ENCODE assay signal across 8 cellular contexts in the genomic region with DNA sequence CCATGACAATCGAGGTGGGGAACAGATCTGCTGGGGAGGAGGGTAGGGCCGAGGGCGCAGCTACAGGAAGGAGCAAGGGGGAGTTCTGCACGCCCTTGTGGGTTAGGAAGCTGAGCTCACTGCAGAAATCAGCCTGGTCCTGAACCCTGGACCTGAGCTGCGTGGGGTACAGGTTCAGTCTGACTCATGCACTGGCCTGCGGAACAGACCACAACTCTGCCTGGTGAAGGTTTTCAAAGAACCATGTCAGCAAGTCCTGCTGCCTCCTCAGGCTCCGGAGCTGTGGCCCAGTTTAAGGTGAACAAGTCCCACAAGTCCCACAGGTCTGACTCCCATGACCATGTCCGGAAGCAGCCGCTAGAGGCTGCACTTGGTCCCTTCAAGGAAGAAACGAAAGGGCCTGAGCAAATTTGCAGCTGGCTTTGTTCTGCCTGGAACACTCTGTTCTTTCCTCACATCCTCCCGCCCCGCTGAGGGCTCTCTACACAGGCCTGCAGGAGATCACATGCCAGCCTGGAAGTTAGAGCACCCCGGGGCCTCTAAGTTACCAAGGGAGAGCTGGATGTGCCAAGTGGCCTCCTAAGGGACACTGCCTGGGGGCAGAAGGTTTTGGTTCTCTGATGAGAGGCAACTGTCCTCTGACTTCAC. TPM values are rescaled to one million over a fixed set of nuclear protein-coding genes. Genes with fewer than 3 reads are reported as not detected.
DNase-seq lines count a peak whose midpoint lies in the region; ATAC-seq, FAIRE-seq and TF ChIP-seq lines count a peak whose summit lies in the region.

No MANE protein-coding gene starts in this region.

- CTCF ChIA-PET in activated naive CD4-positive, alpha-beta T cell treated with anti-CD3 and anti-CD28 coated beads for 36 hours (lab: Charles Lee) = interaction anchor here (0.6 to 2.0 kb wide), 22 partner anchors 9 to 406 kb away, joined by 3 to 8 read pairs (median 5); no protein-coding TSS in a partner anchor

- TF ChIP-seq CTCF in prostate gland (IDR thresholded peaks at IDR 0.05) = peak; percentile 80 to 94 (median 86)

- peak overlapping the region; percentile 6 for H3K27ac Mint-ChIP-seq in activated naive CD4-positive, alpha-beta T cell treated with anti-CD3 and anti-CD28 coated beads for 36 hours

- no peaks in the 10 kb centered on the region for H3K9me3 ChIP-seq in prostate gland

- peak overlapping the region; percentile 85 to 87 for H3K27ac ChIP-seq in prostate gland

- DNase-seq in EL (peak; percentile 95), HuH-7 (ENCODE audit: low spot score) (peak; percentile 78), SHP77 (lab: John Stamatoyannopoulos, UW) (peak; percentile 82 to 90), glomerular visceral epithelial cell (ENCODE audit: extremely low spot score) (peak; percentile 99), prostate gland (ENCODE audit: low spot score) (peak; percentile 92), urothelium cell line (ENCODE audit: low spot score) (peak; percentile 85)
- DNase-seq in activated naive CD4-positive, alpha-beta T cell treated with anti-CD3 and anti-CD28 coated beads for 36 hours = peak; percentile 79

- H3K36me3 ChIP-seq in prostate gland = no peaks in the 10 kb centered on the region

- H3K36me3 Mint-ChIP-seq in activated naive CD4-positive, alpha-beta T cell treated with anti-CD3 and anti-CD28 coated beads for 36 hours (ENCODE audit: low read depth) = no peaks in the 10 kb centered on the region

- peaks cover 22% of the 10 kb centered on the region for H3K4me1 Mint-ChIP-seq in activated naive CD4-positive, alpha-beta T cell treated with anti-CD3 and anti-CD28 coated beads for 36 hours (ENCODE audit: low read depth)

- peak overlapping the region; percentile 85 for H3K4me3 Mint-ChIP-seq in activated naive CD4-positive, alpha-beta T cell treated with anti-CD3 and anti-CD28 coated beads for 36 hours

- peak; percentile 17 for FAIRE-seq in urothelium cell line (lab: Jason Lieb, UNC)

- peak; percentile 19 for TF ChIP-seq POLR2A in prostate gland (IDR thresholded peaks at IDR 0.05)

- intact Hi-C loops in activated naive CD4-positive, alpha-beta T cell treated with anti-CD3 and anti-CD28 coated beads for 36 hours (cut with micrococcal nuclease) = loop anchor here (1.0 kb wide), 2 partner anchors 49 to 82 kb away; partner anchors contain the start of gene AKAP13
- intact Hi-C loops in prostate gland (cut with DNase I) = loop anchor here (2.0 to 10.0 kb wide), 6 partner anchors 34 to 396 kb away; partner anchors contain the start of gene AKAP13

- H3K4me3 ChIP-seq in prostate gland = no peak overlapping the region

- H3K4me1 ChIP-seq in prostate gland (replicated peaks) = no peaks in the 10 kb centered on the region

- peaks cover 4% of the 10 kb centered on the region for H3K9me3 Mint-ChIP-seq in activated naive CD4-positive, alpha-beta T cell treated with anti-CD3 and anti-CD28 coated beads for 36 hours

- no peaks in the 10 kb centered on the region for H3K27me3 Mint-ChIP-seq in activated naive CD4-positive, alpha-beta T cell treated with anti-CD3 and anti-CD28 coated beads for 36 hours (ENCODE audit: low read depth)

- peak; percentile 65 for ATAC-seq in GM21526 (IDR thresholded peaks at IDR 0.05; ENCODE audit: low FRiP score, unreplicated experiment)

- 23% methylated on average over 13 of the region's 13 CpGs for WGBS in prostate gland

- H3K27me3 ChIP-seq in prostate gland (replicated peaks; ENCODE audit: insufficient read depth) = no peaks in the 10 kb centered on the region

RNA-seq across cellular contexts. Expression of gene AKAP13, which starts 49.3 kb away (rescaled TPM):
- total RNA-seq in activated naive CD4-positive, alpha-beta T cell treated with anti-CD3 and anti-CD28 coated beads for 36 hours = 10 to 100 TPM; 79.4 to 83.2 TPM
- total RNA-seq in prostate gland = 100 to 1,000 TPM; 102 to 195 TPM
